17 cellular contexts compared by ENCODE assay signal in genomic region chr12:15274561-15274967, GRCh38. TPM values are rescaled to one million over a fixed set of nuclear protein-coding genes. Genes with fewer than 3 reads are reported as not detected.
DNase-seq lines count a peak whose midpoint lies in the region; ATAC-seq and TF ChIP-seq lines count a peak whose summit lies in the region.
"Had no signal": no experiment of that assay in that cellular context is flagged by ENCODE, and none has a peak within 500 bp of the region (broad histone marks: within the 10 kb centered on the region; RNA-seq: fewer than 3 reads in every experiment).

No MANE protein-coding gene starts in this region.

- DNase-seq in LNCaP clone FGC (ENCODE audit: low read depth) (peak; percentile 62), caudate nucleus (lab: John Stamatoyannopoulos, UW) (peak in 14 of 61 donors; percentile 8 to 73 (median 23)), left colon (peak; percentile 19 to 57), thoracic aorta (ENCODE audit: low spot score) (peak; percentile 16), posterior cingulate gyrus (no peak), AML-193 (lab: John Stamatoyannopoulos, UW) (no peak), ACHN (no peak)
- DNase-seq: activated CD4-positive, alpha-beta T cell treated with anti-CD3 and anti-CD28 coated beads, Interleukin-2, amount 10 ng/mL, durations not matched to agents 24 days and 14 days; activated T-cell treated with anti-CD3 and anti-CD28 coated beads, Interleukin-2, amount 50 U/mL, for 72 hours; dermis blood vessel endothelial cell; NCI-H1105; NCI-H524 treated with DMSO at 0.1 percent for 48 hours; psoas muscle had no signal

- TF ChIP-seq CTCF in LNCaP clone FGC (IDR thresholded peaks at IDR 0.05; ENCODE audit: control insufficient read depth, extremely low read depth, insufficient read depth) (no peak), thoracic aorta (IDR thresholded peaks at IDR 0.05) (no peak)

- H3K4me1 ChIP-seq in thoracic aorta (ENCODE audit: control insufficient read depth in 1 of 2, low read depth in 2 of 2): peaks cover 18 to 45% of the 10 kb centered on the region in 2 donors

- intact Hi-C loops in left colon (cut with DNase I, micrococcal nuclease) (loop anchor here (10.0 kb wide), 2 partner anchors 250 to 580 kb away; no protein-coding TSS in a partner anchor), posterior cingulate gyrus (cut with DNase I) (loop anchor here (10.0 kb wide), 2 partner anchors 430 to 580 kb away; partner anchors contain the start of gene ART4)

- H3K27ac ChIP-seq in caudate nucleus (ENCODE audit: low read depth, low read length) (peak overlapping the region; percentile 61), thoracic aorta (peak overlapping the region; percentile 75 to 90)
- H3K27ac ChIP-seq: adrenal gland, psoas muscle had no signal

- H3K9me3 ChIP-seq in thoracic aorta: no peaks in the 10 kb centered on the region
- H3K9me3 ChIP-seq: adrenal gland, psoas muscle had no signal

- H3K36me3 ChIP-seq in thoracic aorta: no peaks in the 10 kb centered on the region
- H3K36me3 ChIP-seq: adrenal gland had no signal

- peak; percentile 81 for ATAC-seq in left colon
- peak; percentile 47 for ATAC-seq in thoracic aorta (ENCODE audit: insufficient number of reproducible peaks, low FRiP score, low read depth)
- ATAC-seq in GM21360 (IDR thresholded peaks at IDR 0.05; ENCODE audit: unreplicated experiment): no peak
- ATAC-seq: HepG2, psoas muscle had no signal

- H3K4me3 ChIP-seq in LNCaP clone FGC (ENCODE audit: low read depth, low read length) (no peak overlapping the region), thoracic aorta (no peak overlapping the region)
- H3K4me3 ChIP-seq: adrenal gland, psoas muscle had no signal

- in situ Hi-C loops in ACHN (cut with HindIII; ENCODE audit: low pct_ligation_motif_present, low pct_unique_long_range_greater_than_20kb, low sequenced_read_pairs): no loop called here

- H3K27me3 ChIP-seq in thoracic aorta (replicated peaks; ENCODE audit: insufficient read depth): no peaks in the 10 kb centered on the region
- H3K27me3 ChIP-seq: adrenal gland had no signal

RNA-seq across cellular contexts. Expression of gene PTPRO, which starts 47.7 kb away (rescaled TPM):
- total RNA-seq in left colon (10 to 100 TPM; 15.7 to 21.9 TPM), thoracic aorta (10 to 100 TPM; 11.9 to 19.5 TPM)
- total RNA-seq: dermis blood vessel endothelial cell, HepG2 had no signal

RNA-seq across cellular contexts. Expression of gene RERG, which starts 53.3 kb away (rescaled TPM):
- 1 to 10 TPM in 1 of 2 donors, under 1 TPM in 1; 0.85 to 4.1 TPM for total RNA-seq in left colon
- total RNA-seq in thoracic aorta: 100 to 1,000 TPM in 1 of 2 donors, 10 to 100 TPM in 1; 92.3 to 120 TPM
- total RNA-seq: activated CD4-positive, alpha-beta T cell treated with anti-CD3 and anti-CD28 coated beads, Interleukin-2, amount 10 ng/mL, durations not matched to agents 24 days and 14 days; activated T-cell treated with anti-CD3 and anti-CD28 coated beads, Interleukin-2, amount 50 U/mL, for 72 hours; HepG2; RPMI7951 had no signal

Comparison
In these comparisons a context has a peak if more than half of its experiments do, and no peak if none do; other contexts are left out.
1. DNase-seq: peak in LNCaP clone FGC (single experiment), left colon (2 of 2) and thoracic aorta (single experiment); none in posterior cingulate gyrus (0 of 10), AML-193 (0 of 2) and ACHN (single experiment).
2. RNA of gene RERG, which starts 53.3 kb away (total RNA-seq): 92.3 to 120 TPM in thoracic aorta; 0.85 to 4.1 TPM in left colon; every median in the first group is over 10 times any median in the second.